33 cellular contexts compared by ENCODE assay signal in genomic region chr4:99637174-99637573, GRCh38. TPM values are rescaled to one million over a fixed set of nuclear protein-coding genes. Genes with fewer than 3 reads are reported as not detected.
"Had no signal": no experiment of that assay in that cellular context is flagged by ENCODE, and none has a peak within 500 bp of the region (broad histone marks: within the 10 kb centered on the region; RNA-seq: fewer than 3 reads in every experiment).

No MANE protein-coding gene starts in this region.

- H3K4me3 ChIP-seq: left lung, lower lobe of right lung, neural progenitor cell, ovary, skin epidermis, stomach, testis, thyroid gland, transverse colon, upper lobe of left lung, vagina had no signal

- H3K9me3 ChIP-seq: left lung, lower lobe of right lung, ovary, stomach, testis, thyroid gland, transverse colon, upper lobe of left lung, vagina had no signal

- H3K27ac ChIP-seq: left lung, lower lobe of right lung, neural progenitor cell, ovary, skin epidermis, stomach, testis, thyroid gland, transverse colon, upper lobe of left lung, vagina had no signal

- H3K36me3 ChIP-seq: left lung, lower lobe of right lung, neural progenitor cell, ovary, stomach, thyroid gland, transverse colon, upper lobe of left lung, vagina had no signal

- ATAC-seq: left colon; left lung; lower lobe of right lung; natural killer cell; right cardiac atrium; sciatic nerve; stimulated activated naive B cell treated with anti-CD40 and anti-IgM and Interleukin-4, amounts not matched to agents 10 μg/mL and 1 μg/mL and 100 μg/mL, for 72 hours; stimulated activated naive CD8-positive, alpha-beta T cell treated with anti-CD3 and anti-CD28 coated beads, Interleukin-15, Interleukin-2, amounts not matched to agents 100 U/mL and 50 U/mL, for 24 hours had no signal

- H3K27me3 ChIP-seq: left lung, neural progenitor cell, ovary, stomach, testis, thyroid gland, transverse colon, upper lobe of left lung, vagina had no signal

- H3K4me1 ChIP-seq: left lung, lower lobe of right lung, stomach, testis, thyroid gland, transverse colon, upper lobe of left lung, vagina had no signal

- DNase-seq: hypothalamus; immature natural killer cell; kidney; left colon; left lung; lower lobe of right lung; mammary epithelial cell; mesendoderm; naive B cell; natural killer cell; nephron progenitor cell; ovary; retina; right cardiac atrium; stimulated activated CD4-positive, alpha-beta T cell treated with anti-CD3 and anti-CD28 coated beads, Interleukin-12 subunit alpha, Interleukin-12 subunit beta, amount 100 ng/mL, for 4 hours; stimulated activated CD4-positive, alpha-beta T cell treated with anti-CD3 and anti-CD28 coated beads, Interleukin-15, amount 100 ng/mL, for 24 hours; stimulated activated CD4-positive, alpha-beta T cell treated with anti-CD3 and anti-CD28 coated beads, Interleukin-2, amount 100 ng/mL, for 24 hours; stimulated activated CD4-positive, alpha-beta T cell treated with anti-CD3 and anti-CD28 coated beads, Interleukin-4, amount 100 ng/mL, for 1 hour; stimulated activated naive B cell treated with anti-CD40 and anti-IgM and Interleukin-4, amounts not matched to agents 10 μg/mL and 1 μg/mL and 100 μg/mL, for 72 hours; stimulated activated naive CD8-positive, alpha-beta T cell treated with anti-CD3 and anti-CD28 coated beads, Interleukin-15, Interleukin-2, amounts not matched to agents 100 U/mL and 50 U/mL, for 24 hours; stomach; testis; thyroid gland; transverse colon; upper lobe of left lung had no signal

RNA-seq across cellular contexts. Expression of gene C4orf54, which starts 20.5 kb away (rescaled TPM):
- total RNA-seq: lower lobe of right lung, mononuclear cell, natural killer cell, omental fat pad, progenitor cell of endocrine pancreas, sciatic nerve, transverse colon, vagina had no signal
- polyA plus RNA-seq: immature natural killer cell, liver had no signal
